ENCODE assay signal across 8 cellular contexts in the genomic region with DNA sequence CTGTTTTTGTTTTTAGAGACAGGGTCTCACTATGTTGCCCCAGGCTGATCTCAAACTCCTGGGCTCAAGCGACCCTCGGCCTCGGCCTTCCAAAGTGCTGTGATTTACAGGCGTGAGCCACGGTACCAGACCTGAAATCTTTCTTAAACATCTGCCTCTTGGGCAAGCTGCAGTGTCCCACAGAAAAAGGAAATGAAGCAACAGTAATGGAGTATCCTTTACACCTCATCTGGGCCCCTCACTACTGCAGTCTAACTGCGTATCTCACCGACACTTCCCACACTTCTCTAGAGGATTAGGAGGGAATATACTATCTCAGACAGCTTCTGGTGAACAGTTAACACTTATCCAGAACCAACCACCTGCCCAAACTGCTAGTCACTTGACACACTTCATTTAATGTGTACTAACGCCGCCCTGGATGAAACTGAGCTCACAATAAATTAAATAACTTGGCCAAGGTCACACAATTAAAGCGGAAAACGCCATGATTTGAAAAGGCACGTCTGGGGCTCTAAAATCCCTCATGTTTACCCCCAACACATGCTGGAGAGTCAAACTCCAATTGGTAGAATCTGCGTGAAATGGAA. TPM values are rescaled to one million over a fixed set of nuclear protein-coding genes. Genes with fewer than 3 reads are reported as not detected.
DNase-seq lines count a peak whose midpoint lies in the region; ATAC-seq and TF ChIP-seq lines count a peak whose summit lies in the region.

No MANE protein-coding gene starts in this region.

- peaks cover 6% of the 10 kb centered on the region; the same call in 1 of the 2 replicates for H4K20me1 ChIP-seq in MM.1S (ENCODE audit: insufficient read depth, low read length)

- no peaks in the 10 kb centered on the region for H3K9me3 Mint-ChIP-seq in activated naive CD8-positive, alpha-beta T cell treated with anti-CD3 and anti-CD28 coated beads, Interleukin-2, amount 10 ng/mL, durations not matched to agents 7 days and 5 days

- H3K4me1 ChIP-seq in MM.1S (ENCODE audit: low read length): peaks cover 11% of the 10 kb centered on the region
- peaks cover 0 to 39% (median 27%) of the 10 kb centered on the region in 4 donors for H3K4me1 ChIP-seq in tibial artery

- H3K27ac ChIP-seq in MM.1S (ENCODE audit: low read length): peak overlapping the region; percentile 86; the same call in 1 of the 2 replicates
- peak overlapping the region in 1 of 2 donors; percentile 92 for H3K27ac ChIP-seq in tibial artery

- H3K36me3 ChIP-seq in MM.1S (replicated peaks; ENCODE audit: insufficient read depth, low read length) (no peaks in the 10 kb centered on the region), kidney epithelial cell (ENCODE audit: control insufficient read depth, insufficient read depth, low read length) (no peaks in the 10 kb centered on the region), tibial artery (no peaks in the 10 kb centered on the region)

- TF ChIP-seq CTCF in MM.1S (IDR thresholded peaks at IDR 0.05; ENCODE audit: low read length) (no peak), kidney epithelial cell (IDR thresholded peaks at IDR 0.05; ENCODE audit: insufficient read depth, low read length, poor library complexity, severe bottlenecking) (no peak), tibial artery (IDR thresholded peaks at IDR 0.05) (no peak)

- POLR2A ChIA-PET in activated naive CD8-positive, alpha-beta T cell treated with anti-CD3 and anti-CD28 coated beads, Interleukin-2, amount 10 ng/mL, durations not matched to agents 7 days and 5 days (lab: Charles Lee): interaction anchor here (0.6 to 2.3 kb wide), 6 partner anchors 20 to 260 kb away, joined by 3 to 6 read pairs (median 4); no protein-coding TSS in a partner anchor

- H3K27ac Mint-ChIP-seq in activated naive CD8-positive, alpha-beta T cell treated with anti-CD3 and anti-CD28 coated beads, Interleukin-2, amount 10 ng/mL, durations not matched to agents 7 days and 5 days: peak overlapping the region; percentile 93

- H3K9me3 ChIP-seq in MM.1S (replicated peaks; ENCODE audit: insufficient read depth, low read length) (no peaks in the 10 kb centered on the region), tibial artery (no peaks in the 10 kb centered on the region)

- H3K27me3 Mint-ChIP-seq in activated naive CD8-positive, alpha-beta T cell treated with anti-CD3 and anti-CD28 coated beads, Interleukin-2, amount 10 ng/mL, durations not matched to agents 7 days and 5 days: no peaks in the 10 kb centered on the region

- H2AFZ ChIP-seq in MM.1S (ENCODE audit: low read length): 0 out of 2 replicates have a peak overlapping the region, but pooled peaks have one; percentile 49

- H3F3A ChIP-seq in MM.1S (ENCODE audit: insufficient read depth, low read length): peaks cover 14% of the 10 kb centered on the region

- intact Hi-C loops in tibial artery (cut with DNase I; ENCODE audit: low total_unique reads): loop anchor here (10.0 kb wide), 1 partner anchor 265 kb away; no protein-coding TSS in a partner anchor

- H3K27me3 ChIP-seq in MM.1S (replicated peaks; ENCODE audit: insufficient read depth, low read length) (no peaks in the 10 kb centered on the region), kidney epithelial cell (ENCODE audit: control insufficient read depth, insufficient read depth, low read length) (no peaks in the 10 kb centered on the region), tibial artery (no peaks in the 10 kb centered on the region)

- H3K4me3 ChIP-seq in MM.1S (ENCODE audit: low read length) (peak overlapping the region; percentile 71), kidney epithelial cell (ENCODE audit: low read depth, low read length) (peak overlapping the region; percentile 93), tibial artery (peak overlapping the region; percentile 94 to 98)

- peaks cover 60% of the 10 kb centered on the region for H3K79me2 ChIP-seq in MM.1S (ENCODE audit: low read length)

- peak overlapping the region; percentile 91 for H3K4me2 ChIP-seq in MM.1S (ENCODE audit: low read depth, low read length)

- DNase-seq in DMS79 treated with DMSO at 0.1 percent for 48 hours (lab: John Stamatoyannopoulos, UW) (peak; percentile 11), MM.1S (no peak), kidney epithelial cell (ENCODE audit: low read depth) (no peak), tibial artery (no peak), T-helper 9 cell (no peak)
- peak; percentile 55 for DNase-seq in activated naive CD8-positive, alpha-beta T cell treated with anti-CD3 and anti-CD28 coated beads, Interleukin-2, amount 10 ng/mL, durations not matched to agents 7 days and 5 days
- DNase-seq in central memory CD4-positive, alpha-beta T cell: no peak

- H3K4me1 Mint-ChIP-seq in activated naive CD8-positive, alpha-beta T cell treated with anti-CD3 and anti-CD28 coated beads, Interleukin-2, amount 10 ng/mL, durations not matched to agents 7 days and 5 days: peaks cover 40% of the 10 kb centered on the region

- H3K9ac ChIP-seq in MM.1S (ENCODE audit: low read length): peak overlapping the region; percentile 86

- ATAC-seq in activated naive CD8-positive, alpha-beta T cell treated with anti-CD3 and anti-CD28 coated beads, Interleukin-2, amount 10 ng/mL, durations not matched to agents 7 days and 5 days (ENCODE audit: low read depth): peak; percentile 3
- no peak for ATAC-seq in HG03139 (IDR thresholded peaks at IDR 0.05; ENCODE audit: unreplicated experiment)

- H3K36me3 Mint-ChIP-seq in activated naive CD8-positive, alpha-beta T cell treated with anti-CD3 and anti-CD28 coated beads, Interleukin-2, amount 10 ng/mL, durations not matched to agents 7 days and 5 days: peaks cover 10% of the 10 kb centered on the region

- no peaks in the 10 kb centered on the region for H3K9me2 ChIP-seq in MM.1S (replicated peaks; ENCODE audit: insufficient read depth, low read length)

- peak overlapping the region; percentile 92 for H3K4me3 Mint-ChIP-seq in activated naive CD8-positive, alpha-beta T cell treated with anti-CD3 and anti-CD28 coated beads, Interleukin-2, amount 10 ng/mL, durations not matched to agents 7 days and 5 days

RNA-seq across cellular contexts. Expression of gene COX7A2L, which starts 1.0 kb away (rescaled TPM):
- total RNA-seq in activated naive CD8-positive, alpha-beta T cell treated with anti-CD3 and anti-CD28 coated beads, Interleukin-2, amount 10 ng/mL, durations not matched to agents 7 days and 5 days: 10 to 100 TPM; 88.0 to 92.0 TPM
- 240 and 250 TPM in 2 replicates for total RNA-seq in kidney epithelial cell

Comparison
In these comparisons a context has a peak if more than half of its experiments do, and no peak if none do; other contexts are left out.
1. DNase-seq: peak in DMS79 treated with DMSO at 0.1 percent for 48 hours (single experiment) and activated naive CD8-positive, alpha-beta T cell treated with anti-CD3 and anti-CD28 coated beads, Interleukin-2, amount 10 ng/mL, durations not matched to agents 7 days and 5 days (single experiment); none in MM.1S (single experiment), kidney epithelial cell (single experiment), tibial artery (0 of 2), central memory CD4-positive, alpha-beta T cell (single experiment) and T-helper 9 cell (single experiment).
2. Peak in every context shown above with its lines, with median percentiles within 50 percentile points of each other: H3K4me3 ChIP-seq.